Comparison of ENCODE assay signal across 13 cellular contexts in genomic region chr12:93819048-93819491, GRCh38.
DNase-seq lines count a peak whose midpoint lies in the region; ATAC-seq, FAIRE-seq and TF ChIP-seq lines count a peak whose summit lies in the region.
"Had no signal": no experiment of that assay in that cellular context is flagged by ENCODE, and none has a peak within 500 bp of the region (broad histone marks: within the 10 kb centered on the region; RNA-seq: fewer than 3 reads in every experiment).

No MANE protein-coding gene starts in this region.

- TF ChIP-seq CTCF in vagina (IDR thresholded peaks at IDR 0.05), result no peak

- no peaks in the 10 kb centered on the region for H3K27me3 ChIP-seq in vagina

- peaks cover 44% of the 10 kb centered on the region for H3K4me1 ChIP-seq in vagina

- no peaks in the 10 kb centered on the region for H3K9me3 ChIP-seq in vagina

- H3K27me3 Mint-ChIP-seq in T-helper 2 cell treated with Interferon-gamma antibody and Interleukin-4, amounts not matched to agents 5 μg/mL and 100 μg/mL, for 36 hours (ENCODE audit: low read depth), result no peaks in the 10 kb centered on the region
- H3K27me3 Mint-ChIP-seq: memory B cell had no signal

- intact Hi-C loops in Right ventricle myocardium inferior (cut with DNase I), result no loop called here
- intact Hi-C loops in cardiac septum (cut with DNase I), result no loop called here
- intact Hi-C loops in vagina (cut with DNase I), result loop anchor here (10.0 kb wide), 2 partner anchors 74 to 244 kb away; partner anchors contain the start of gene SOCS2

- H3K4me3 ChIP-seq in vagina, result no peak overlapping the region

- H3K9me3 Mint-ChIP-seq in T-helper 2 cell treated with Interferon-gamma antibody and Interleukin-4, amounts not matched to agents 5 μg/mL and 100 μg/mL, for 36 hours, result no peaks in the 10 kb centered on the region
- H3K9me3 Mint-ChIP-seq: memory B cell had no signal

- DNase-seq in Right ventricle myocardium inferior (ENCODE audit: missing footprints) (peak; percentile 83), cardiac septum (ENCODE audit: low spot score) (no peak), frontal cortex (ENCODE audit: low spot score in 2 of 2) (peak in 1 of 2 donors; percentile 33), nucleus accumbens (lab: John Stamatoyannopoulos, UW) (peak in 48 of 56 donors; percentile 8 to 82 (median 45)), vagina (ENCODE audit: extremely low spot score in 2 of 2) (peak in 1 of 2 donors; percentile 96)
- DNase-seq in T-helper 2 cell treated with Interferon-gamma antibody and Interleukin-4, amounts not matched to agents 5 μg/mL and 100 μg/mL, for 36 hours (ENCODE audit: low spot score), result no peak
- DNase-seq in activated CD4-positive, alpha-beta T cell treated with anti-CD3 and anti-CD28 coated beads for 4 hours, result no peak
- DNase-seq: 8988T; activated CD4-positive, CD25-positive, alpha-beta regulatory T cell; NCI-H524 treated with DMSO at 0.1 percent for 48 hours had no signal

- H3K27ac ChIP-seq in vagina, result peak overlapping the region; percentile 76

- H3K36me3 Mint-ChIP-seq in T-helper 2 cell treated with Interferon-gamma antibody and Interleukin-4, amounts not matched to agents 5 μg/mL and 100 μg/mL, for 36 hours (ENCODE audit: low read depth), result peaks cover 2% of the 10 kb centered on the region

- H3K36me3 ChIP-seq in vagina, result no peaks in the 10 kb centered on the region

- H3K4me1 Mint-ChIP-seq in T-helper 2 cell treated with Interferon-gamma antibody and Interleukin-4, amounts not matched to agents 5 μg/mL and 100 μg/mL, for 36 hours (ENCODE audit: low read depth), result peaks cover 7% of the 10 kb centered on the region
- H3K4me1 Mint-ChIP-seq: memory B cell had no signal

- ATAC-seq in Right ventricle myocardium inferior, result peak; percentile 88
- ATAC-seq in GM18519 (IDR thresholded peaks at IDR 0.05; ENCODE audit: low FRiP score, unreplicated experiment), result no peak

- H3K4me3 Mint-ChIP-seq in T-helper 2 cell treated with Interferon-gamma antibody and Interleukin-4, amounts not matched to agents 5 μg/mL and 100 μg/mL, for 36 hours, result no peak overlapping the region
- H3K4me3 Mint-ChIP-seq: memory B cell had no signal

- no peak for TF ChIP-seq POLR2A in vagina (IDR thresholded peaks at IDR 0.05)

- peak; percentile 30 for FAIRE-seq in frontal cortex (lab: Jason Lieb, UNC)
- FAIRE-seq: GM18507 had no signal

- no peak overlapping the region for H3K27ac Mint-ChIP-seq in T-helper 2 cell treated with Interferon-gamma antibody and Interleukin-4, amounts not matched to agents 5 μg/mL and 100 μg/mL, for 36 hours
- H3K27ac Mint-ChIP-seq: memory B cell had no signal

Comparison
In these comparisons a context has a peak if more than half of its experiments do, and no peak if none do; other contexts are left out.
1. DNase-seq: peak in Right ventricle myocardium inferior (single experiment) and nucleus accumbens (48 of 56); none in cardiac septum (single experiment), T-helper 2 cell treated with Interferon-gamma antibody and Interleukin-4, amounts not matched to agents 5 μg/mL and 100 μg/mL, for 36 hours (single experiment) and activated CD4-positive, alpha-beta T cell treated with anti-CD3 and anti-CD28 coated beads for 4 hours (0 of 2).